Comparison of ENCODE assay signal across 28 cellular contexts in the genomic region with DNA sequence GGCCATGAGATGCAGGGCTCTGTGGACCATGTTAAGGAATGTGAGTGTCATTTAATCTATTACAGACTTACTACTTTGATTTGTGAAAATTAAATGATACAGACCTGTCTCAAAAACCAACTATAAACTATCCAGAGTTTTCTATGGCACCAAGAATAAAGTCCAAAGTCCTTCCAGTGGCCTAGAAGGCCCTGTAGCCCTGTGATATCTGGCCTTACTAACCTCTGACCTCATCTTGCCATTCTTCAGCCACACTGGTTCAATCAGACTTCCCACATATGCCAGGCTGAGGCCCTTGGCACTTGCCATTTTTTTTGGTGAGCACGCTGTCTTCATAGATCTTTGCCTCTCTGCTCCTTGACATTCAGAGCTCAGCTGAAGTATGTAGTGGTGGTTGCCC.
"Had no signal": no experiment of that assay in that cellular context is flagged by ENCODE, and none has a peak within 500 bp of the region (broad histone marks: within the 10 kb centered on the region; RNA-seq: fewer than 3 reads in every experiment).

No MANE protein-coding gene starts in this region.

- H3K36me3 ChIP-seq: brain microvascular endothelial cell had no signal

- H3K4me3 ChIP-seq: coronary artery, dorsolateral prefrontal cortex, esophagus squamous epithelium, gastroesophageal sphincter had no signal

- H3K9me3 Mint-ChIP-seq: activated T-helper 17 cell treated with anti-CD3 and anti-CD28 coated beads, Interleukin-2, amount 50 U/mL, for 72 hours had no signal

- ATAC-seq: activated CD4-positive, alpha-beta T cell treated with anti-CD3 and anti-CD28 coated beads for 36 hours; activated CD8-positive, alpha-beta memory T cell treated with anti-CD3 and anti-CD28 coated beads, Interleukin-2, amount 10 ng/mL, durations not matched to agents 7 days and 5 days; activated CD8-positive, alpha-beta T cell treated with anti-CD3 and anti-CD28 coated beads, Interleukin-2, amount 10 ng/mL, durations not matched to agents 7 days and 5 days; activated T-helper 17 cell treated with anti-CD3 and anti-CD28 coated beads, Interleukin-2, amount 50 U/mL, for 72 hours; gastroesophageal sphincter had no signal

- DNase-seq: activated CD4-positive, alpha-beta memory T cell treated with anti-CD3 and anti-CD28 coated beads for 36 hours; activated CD4-positive, alpha-beta T cell treated with anti-CD3 and anti-CD28 coated beads for 36 hours; activated CD4-positive, alpha-beta T cell treated with anti-CD3 and anti-CD28 coated beads, Interleukin-2, amount 10 ng/mL, durations not matched to agents 24 days and 14 days; activated CD4-positive, CD25-positive, alpha-beta regulatory T cell; activated CD4-positive, CD25-positive, alpha-beta regulatory T cell treated with anti-CD3 and anti-CD28 coated beads, Interleukin-2, amount 50 U/mL, for 72 hours; activated CD8-positive, alpha-beta memory T cell treated with anti-CD3 and anti-CD28 coated beads, Interleukin-2, amount 10 ng/mL, durations not matched to agents 7 days and 5 days; activated CD8-positive, alpha-beta memory T cell treated with anti-CD3 and anti-CD28 coated beads, Interleukin-2, amount 50 U/mL, for 4 hours; activated CD8-positive, alpha-beta T cell treated with anti-CD3 and anti-CD28 coated beads, Interleukin-2, amount 10 ng/mL, durations not matched to agents 7 days and 5 days; activated effector memory CD4-positive, alpha-beta T cell treated with Interleukin-2 at 50 U/mL for 16 hours; activated gamma-delta T cell treated with Interleukin-2 at 50 U/mL for 16 hours; activated naive CD4-positive, alpha-beta T cell treated with anti-CD3 and anti-CD28 coated beads, Interleukin-2, amount 50 U/mL, for 16 hours; activated naive CD4-positive, alpha-beta T cell treated with Interleukin-2 at 50 U/mL for 16 hours; activated T-cell treated with anti-CD3 and anti-CD28 coated beads, Interleukin-2, amount 50 U/mL, for 24 hours; amniotic stem cell; anterior cingulate cortex; brain microvascular endothelial cell; dorsolateral prefrontal cortex; effector memory CD4-positive, alpha-beta T cell; esophagus squamous epithelium; foreskin melanocyte; T-helper 2 cell had no signal

- H3K27ac ChIP-seq: brain microvascular endothelial cell, coronary artery, dorsolateral prefrontal cortex, epithelial cell of prostate, esophagus squamous epithelium, gastroesophageal sphincter had no signal

- H3K27me3 Mint-ChIP-seq: activated CD4-positive, alpha-beta memory T cell treated with anti-CD3 and anti-CD28 coated beads for 36 hours; activated CD4-positive, alpha-beta T cell treated with anti-CD3 and anti-CD28 coated beads for 36 hours; activated CD4-positive, alpha-beta T cell treated with anti-CD3 and anti-CD28 coated beads, Interleukin-2, amount 10 ng/mL, durations not matched to agents 24 days and 14 days; activated CD8-positive, alpha-beta memory T cell treated with anti-CD3 and anti-CD28 coated beads, Interleukin-2, amount 10 ng/mL, durations not matched to agents 7 days and 5 days; activated naive CD8-positive, alpha-beta T cell; activated T-cell treated with anti-CD3 and anti-CD28 coated beads, Interleukin-2, amount 50 U/mL, for 24 hours; activated T-helper 17 cell treated with anti-CD3 and anti-CD28 coated beads, Interleukin-2, amount 50 U/mL, for 72 hours; central memory CD8-positive, alpha-beta T cell; dendritic cell treated with granulocyte-macrophage colony-stimulating factor and Interleukin-4, amounts not matched to agents 40 ng/mL and 50 ng/mL, for 4 days had no signal

- H3K4me3 Mint-ChIP-seq: activated CD4-positive, alpha-beta memory T cell treated with anti-CD3 and anti-CD28 coated beads for 36 hours; activated CD4-positive, alpha-beta T cell treated with anti-CD3 and anti-CD28 coated beads for 36 hours; activated CD4-positive, alpha-beta T cell treated with anti-CD3 and anti-CD28 coated beads, Interleukin-2, amount 10 ng/mL, durations not matched to agents 24 days and 14 days; activated CD8-positive, alpha-beta memory T cell treated with anti-CD3 and anti-CD28 coated beads, Interleukin-2, amount 10 ng/mL, durations not matched to agents 7 days and 5 days; activated CD8-positive, alpha-beta T cell treated with anti-CD3 and anti-CD28 coated beads, Interleukin-2, amount 10 ng/mL, durations not matched to agents 7 days and 5 days; activated naive CD8-positive, alpha-beta T cell; activated T-cell treated with anti-CD3 and anti-CD28 coated beads, Interleukin-2, amount 50 U/mL, for 24 hours; activated T-helper 17 cell treated with anti-CD3 and anti-CD28 coated beads, Interleukin-2, amount 50 U/mL, for 72 hours; central memory CD8-positive, alpha-beta T cell; dendritic cell treated with granulocyte-macrophage colony-stimulating factor and Interleukin-4, amounts not matched to agents 40 ng/mL and 50 ng/mL, for 4 days had no signal

- H3K27me3 ChIP-seq: brain microvascular endothelial cell, dorsolateral prefrontal cortex, esophagus squamous epithelium, gastroesophageal sphincter had no signal

- H3K27ac Mint-ChIP-seq: activated CD4-positive, alpha-beta memory T cell treated with anti-CD3 and anti-CD28 coated beads for 36 hours; activated CD4-positive, alpha-beta T cell treated with anti-CD3 and anti-CD28 coated beads for 36 hours; activated CD4-positive, alpha-beta T cell treated with anti-CD3 and anti-CD28 coated beads, Interleukin-2, amount 10 ng/mL, durations not matched to agents 24 days and 14 days; activated CD8-positive, alpha-beta memory T cell treated with anti-CD3 and anti-CD28 coated beads, Interleukin-2, amount 10 ng/mL, durations not matched to agents 7 days and 5 days; activated CD8-positive, alpha-beta T cell treated with anti-CD3 and anti-CD28 coated beads, Interleukin-2, amount 10 ng/mL, durations not matched to agents 7 days and 5 days; activated naive CD8-positive, alpha-beta T cell; activated T-cell treated with anti-CD3 and anti-CD28 coated beads, Interleukin-2, amount 50 U/mL, for 24 hours; activated T-helper 17 cell treated with anti-CD3 and anti-CD28 coated beads, Interleukin-2, amount 50 U/mL, for 72 hours; dendritic cell treated with granulocyte-macrophage colony-stimulating factor and Interleukin-4, amounts not matched to agents 40 ng/mL and 50 ng/mL, for 4 days had no signal
